1 cellular context compared by ENCODE assay signal in the genomic region with DNA sequence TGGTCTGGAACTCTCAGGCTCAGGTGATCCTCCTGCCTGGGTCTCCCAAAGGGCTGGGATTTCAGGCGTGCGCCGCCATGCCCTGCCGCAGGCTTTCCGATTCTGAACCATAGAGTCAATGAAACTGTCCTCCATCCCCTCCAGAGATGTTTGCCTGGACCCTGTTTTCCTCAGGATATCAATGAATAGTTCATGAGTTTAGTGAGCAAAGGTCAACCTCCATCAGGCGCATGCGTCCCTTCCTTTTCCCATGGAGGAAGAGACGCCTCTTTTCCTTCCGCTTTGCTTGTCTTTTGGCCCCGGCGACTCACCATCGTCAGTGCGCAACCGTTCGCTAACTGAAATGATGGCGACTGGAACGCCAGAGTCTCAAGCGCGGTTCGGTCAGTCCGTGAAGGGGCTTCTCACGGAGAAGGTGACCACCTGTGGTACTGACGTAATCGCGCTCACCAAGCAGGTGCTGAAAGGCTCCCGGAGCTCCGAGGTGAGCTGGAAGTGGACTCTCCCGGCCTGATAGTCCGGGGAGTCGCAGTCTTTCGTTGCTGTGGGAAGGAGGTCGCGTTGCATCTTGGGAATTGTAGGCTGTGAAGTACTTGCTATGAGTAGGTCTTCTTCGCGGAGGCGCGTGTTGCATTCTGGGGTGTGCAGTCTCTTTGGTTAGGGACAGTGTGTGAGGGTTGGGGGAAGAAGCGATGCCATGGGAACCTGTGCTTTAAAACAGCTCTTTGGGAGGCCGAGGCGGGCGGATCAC.
TF ChIP-seq lines count a peak whose summit lies in the region.

A gene with protein sequence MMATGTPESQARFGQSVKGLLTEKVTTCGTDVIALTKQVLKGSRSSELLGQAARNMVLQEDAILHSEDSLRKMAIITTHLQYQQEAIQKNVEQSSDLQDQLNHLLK (plus strand): TSS at position 316 of the 751 bp plus-strand sequence. CDS start 28 bp downstream, at position 344.

TF ChIP-seq in WTC11, 78 proteins besides CTCF, POLR2A, EP300 and RAD21 (continued from another document and continues in another):
- TF ChIP-seq, protein P1, sequence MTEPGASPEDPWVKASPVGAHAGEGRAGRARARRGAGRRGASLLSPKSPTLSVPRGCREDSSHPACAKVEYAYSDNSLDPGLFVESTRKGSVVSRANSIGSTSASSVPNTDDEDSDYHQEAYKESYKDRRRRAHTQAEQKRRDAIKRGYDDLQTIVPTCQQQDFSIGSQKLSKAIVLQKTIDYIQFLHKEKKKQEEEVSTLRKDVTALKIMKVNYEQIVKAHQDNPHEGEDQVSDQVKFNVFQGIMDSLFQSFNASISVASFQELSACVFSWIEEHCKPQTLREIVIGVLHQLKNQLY (CRISPR knock-in tag; IDR thresholded peaks at IDR 0.05), result no peak
- TF ChIP-seq, protein P2, sequence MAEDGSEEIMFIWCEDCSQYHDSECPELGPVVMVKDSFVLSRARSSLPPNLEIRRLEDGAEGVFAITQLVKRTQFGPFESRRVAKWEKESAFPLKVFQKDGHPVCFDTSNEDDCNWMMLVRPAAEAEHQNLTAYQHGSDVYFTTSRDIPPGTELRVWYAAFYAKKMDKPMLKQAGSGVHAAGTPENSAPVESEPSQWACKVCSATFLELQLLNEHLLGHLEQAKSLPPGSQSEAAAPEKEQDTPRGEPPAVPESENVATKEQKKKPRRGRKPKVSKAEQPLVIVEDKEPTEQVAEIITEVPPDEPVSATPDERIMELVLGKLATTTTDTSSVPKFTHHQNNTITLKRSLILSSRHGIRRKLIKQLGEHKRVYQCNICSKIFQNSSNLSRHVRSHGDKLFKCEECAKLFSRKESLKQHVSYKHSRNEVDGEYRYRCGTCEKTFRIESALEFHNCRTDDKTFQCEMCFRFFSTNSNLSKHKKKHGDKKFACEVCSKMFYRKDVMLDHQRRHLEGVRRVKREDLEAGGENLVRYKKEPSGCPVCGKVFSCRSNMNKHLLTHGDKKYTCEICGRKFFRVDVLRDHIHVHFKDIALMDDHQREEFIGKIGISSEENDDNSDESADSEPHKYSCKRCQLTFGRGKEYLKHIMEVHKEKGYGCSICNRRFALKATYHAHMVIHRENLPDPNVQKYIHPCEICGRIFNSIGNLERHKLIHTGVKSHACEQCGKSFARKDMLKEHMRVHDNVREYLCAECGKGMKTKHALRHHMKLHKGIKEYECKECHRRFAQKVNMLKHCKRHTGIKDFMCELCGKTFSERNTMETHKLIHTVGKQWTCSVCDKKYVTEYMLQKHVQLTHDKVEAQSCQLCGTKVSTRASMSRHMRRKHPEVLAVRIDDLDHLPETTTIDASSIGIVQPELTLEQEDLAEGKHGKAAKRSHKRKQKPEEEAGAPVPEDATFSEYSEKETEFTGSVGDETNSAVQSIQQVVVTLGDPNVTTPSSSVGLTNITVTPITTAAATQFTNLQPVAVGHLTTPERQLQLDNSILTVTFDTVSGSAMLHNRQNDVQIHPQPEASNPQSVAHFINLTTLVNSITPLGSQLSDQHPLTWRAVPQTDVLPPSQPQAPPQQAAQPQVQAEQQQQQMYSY (CRISPR knock-in tag; IDR thresholded peaks at IDR 0.05), result no peak
- TF ChIP-seq, protein P3, sequence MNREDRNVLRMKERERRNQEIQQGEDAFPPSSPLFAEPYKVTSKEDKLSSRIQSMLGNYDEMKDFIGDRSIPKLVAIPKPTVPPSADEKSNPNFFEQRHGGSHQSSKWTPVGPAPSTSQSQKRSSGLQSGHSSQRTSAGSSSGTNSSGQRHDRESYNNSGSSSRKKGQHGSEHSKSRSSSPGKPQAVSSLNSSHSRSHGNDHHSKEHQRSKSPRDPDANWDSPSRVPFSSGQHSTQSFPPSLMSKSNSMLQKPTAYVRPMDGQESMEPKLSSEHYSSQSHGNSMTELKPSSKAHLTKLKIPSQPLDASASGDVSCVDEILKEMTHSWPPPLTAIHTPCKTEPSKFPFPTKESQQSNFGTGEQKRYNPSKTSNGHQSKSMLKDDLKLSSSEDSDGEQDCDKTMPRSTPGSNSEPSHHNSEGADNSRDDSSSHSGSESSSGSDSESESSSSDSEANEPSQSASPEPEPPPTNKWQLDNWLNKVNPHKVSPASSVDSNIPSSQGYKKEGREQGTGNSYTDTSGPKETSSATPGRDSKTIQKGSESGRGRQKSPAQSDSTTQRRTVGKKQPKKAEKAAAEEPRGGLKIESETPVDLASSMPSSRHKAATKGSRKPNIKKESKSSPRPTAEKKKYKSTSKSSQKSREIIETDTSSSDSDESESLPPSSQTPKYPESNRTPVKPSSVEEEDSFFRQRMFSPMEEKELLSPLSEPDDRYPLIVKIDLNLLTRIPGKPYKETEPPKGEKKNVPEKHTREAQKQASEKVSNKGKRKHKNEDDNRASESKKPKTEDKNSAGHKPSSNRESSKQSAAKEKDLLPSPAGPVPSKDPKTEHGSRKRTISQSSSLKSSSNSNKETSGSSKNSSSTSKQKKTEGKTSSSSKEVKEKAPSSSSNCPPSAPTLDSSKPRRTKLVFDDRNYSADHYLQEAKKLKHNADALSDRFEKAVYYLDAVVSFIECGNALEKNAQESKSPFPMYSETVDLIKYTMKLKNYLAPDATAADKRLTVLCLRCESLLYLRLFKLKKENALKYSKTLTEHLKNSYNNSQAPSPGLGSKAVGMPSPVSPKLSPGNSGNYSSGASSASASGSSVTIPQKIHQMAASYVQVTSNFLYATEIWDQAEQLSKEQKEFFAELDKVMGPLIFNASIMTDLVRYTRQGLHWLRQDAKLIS (CRISPR knock-in tag; IDR thresholded peaks at IDR 0.05; ENCODE audit: borderline replicate concordance), result no peak
- TF ChIP-seq CREM (CRISPR knock-in tag; IDR thresholded peaks at IDR 0.05) (peak; percentile 61; the same call in 1 of the 2 replicates), NFYB (CRISPR knock-in tag; conservative IDR thresholded peaks at IDR 0.05; ENCODE audit: low read depth) (no peak; the same call in 1 of the 2 replicates), ZNF232 (CRISPR knock-in tag; IDR thresholded peaks at IDR 0.05) (no peak), ZNF396 (CRISPR knock-in tag; IDR thresholded peaks at IDR 0.05; ENCODE audit: borderline replicate concordance) (no peak), RELA (CRISPR knock-in tag; IDR thresholded peaks at IDR 0.05; ENCODE audit: borderline replicate concordance) (no peak), SMAD3 (CRISPR knock-in tag; IDR thresholded peaks at IDR 0.05; ENCODE audit: borderline replicate concordance) (no peak), TP53 (CRISPR knock-in tag; IDR thresholded peaks at IDR 0.05) (no peak), RORB (CRISPR knock-in tag; IDR thresholded peaks at IDR 0.05) (no peak), IRF2 (CRISPR knock-in tag; IDR thresholded peaks at IDR 0.05; ENCODE audit: borderline replicate concordance, low read depth) (no peak), JAZF1 (CRISPR knock-in tag; IDR thresholded peaks at IDR 0.05) (no peak), ZNF121 (CRISPR knock-in tag; IDR thresholded peaks at IDR 0.05) (no peak), ATF1 (CRISPR knock-in tag; IDR thresholded peaks at IDR 0.05) (no peak), HMGA2 (CRISPR knock-in tag; IDR thresholded peaks at IDR 0.05) (no peak), ELF4 (CRISPR knock-in tag; IDR thresholded peaks at IDR 0.05; ENCODE audit: low read depth) (no peak), ZNF671 (CRISPR knock-in tag; IDR thresholded peaks at IDR 0.05) (no peak), JUN (CRISPR knock-in tag; IDR thresholded peaks at IDR 0.05) (no peak), SOX15 (CRISPR knock-in tag; IDR thresholded peaks at IDR 0.05) (no peak), ZNF416 (CRISPR knock-in tag; IDR thresholded peaks at IDR 0.05) (no peak)
- TF ChIP-seq, protein P4, sequence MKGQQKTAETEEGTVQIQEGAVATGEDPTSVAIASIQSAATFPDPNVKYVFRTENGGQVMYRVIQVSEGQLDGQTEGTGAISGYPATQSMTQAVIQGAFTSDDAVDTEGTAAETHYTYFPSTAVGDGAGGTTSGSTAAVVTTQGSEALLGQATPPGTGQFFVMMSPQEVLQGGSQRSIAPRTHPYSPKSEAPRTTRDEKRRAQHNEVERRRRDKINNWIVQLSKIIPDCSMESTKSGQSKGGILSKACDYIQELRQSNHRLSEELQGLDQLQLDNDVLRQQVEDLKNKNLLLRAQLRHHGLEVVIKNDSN (CRISPR knock-in tag; IDR thresholded peaks at IDR 0.05), result 0 out of 2 replicates have a peak, but pooled peaks have one; percentile 13
- TF ChIP-seq, protein P5, sequence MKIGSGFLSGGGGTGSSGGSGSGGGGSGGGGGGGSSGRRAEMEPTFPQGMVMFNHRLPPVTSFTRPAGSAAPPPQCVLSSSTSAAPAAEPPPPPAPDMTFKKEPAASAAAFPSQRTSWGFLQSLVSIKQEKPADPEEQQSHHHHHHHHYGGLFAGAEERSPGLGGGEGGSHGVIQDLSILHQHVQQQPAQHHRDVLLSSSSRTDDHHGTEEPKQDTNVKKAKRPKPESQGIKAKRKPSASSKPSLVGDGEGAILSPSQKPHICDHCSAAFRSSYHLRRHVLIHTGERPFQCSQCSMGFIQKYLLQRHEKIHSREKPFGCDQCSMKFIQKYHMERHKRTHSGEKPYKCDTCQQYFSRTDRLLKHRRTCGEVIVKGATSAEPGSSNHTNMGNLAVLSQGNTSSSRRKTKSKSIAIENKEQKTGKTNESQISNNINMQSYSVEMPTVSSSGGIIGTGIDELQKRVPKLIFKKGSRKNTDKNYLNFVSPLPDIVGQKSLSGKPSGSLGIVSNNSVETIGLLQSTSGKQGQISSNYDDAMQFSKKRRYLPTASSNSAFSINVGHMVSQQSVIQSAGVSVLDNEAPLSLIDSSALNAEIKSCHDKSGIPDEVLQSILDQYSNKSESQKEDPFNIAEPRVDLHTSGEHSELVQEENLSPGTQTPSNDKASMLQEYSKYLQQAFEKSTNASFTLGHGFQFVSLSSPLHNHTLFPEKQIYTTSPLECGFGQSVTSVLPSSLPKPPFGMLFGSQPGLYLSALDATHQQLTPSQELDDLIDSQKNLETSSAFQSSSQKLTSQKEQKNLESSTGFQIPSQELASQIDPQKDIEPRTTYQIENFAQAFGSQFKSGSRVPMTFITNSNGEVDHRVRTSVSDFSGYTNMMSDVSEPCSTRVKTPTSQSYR (CRISPR knock-in tag; IDR thresholded peaks at IDR 0.05), result no peak
- TF ChIP-seq, protein P6, sequence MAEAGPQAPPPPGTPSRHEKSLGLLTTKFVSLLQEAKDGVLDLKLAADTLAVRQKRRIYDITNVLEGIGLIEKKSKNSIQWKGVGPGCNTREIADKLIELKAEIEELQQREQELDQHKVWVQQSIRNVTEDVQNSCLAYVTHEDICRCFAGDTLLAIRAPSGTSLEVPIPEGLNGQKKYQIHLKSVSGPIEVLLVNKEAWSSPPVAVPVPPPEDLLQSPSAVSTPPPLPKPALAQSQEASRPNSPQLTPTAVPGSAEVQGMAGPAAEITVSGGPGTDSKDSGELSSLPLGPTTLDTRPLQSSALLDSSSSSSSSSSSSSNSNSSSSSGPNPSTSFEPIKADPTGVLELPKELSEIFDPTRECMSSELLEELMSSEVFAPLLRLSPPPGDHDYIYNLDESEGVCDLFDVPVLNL (CRISPR knock-in tag; IDR thresholded peaks at IDR 0.05; ENCODE audit: borderline replicate concordance, low read depth), result no peak
- TF ChIP-seq, protein P7, sequence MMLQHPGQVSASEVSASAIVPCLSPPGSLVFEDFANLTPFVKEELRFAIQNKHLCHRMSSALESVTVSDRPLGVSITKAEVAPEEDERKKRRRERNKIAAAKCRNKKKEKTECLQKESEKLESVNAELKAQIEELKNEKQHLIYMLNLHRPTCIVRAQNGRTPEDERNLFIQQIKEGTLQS (CRISPR knock-in tag; conservative IDR thresholded peaks at IDR 0.05), result no peak
- TF ChIP-seq, protein P8, sequence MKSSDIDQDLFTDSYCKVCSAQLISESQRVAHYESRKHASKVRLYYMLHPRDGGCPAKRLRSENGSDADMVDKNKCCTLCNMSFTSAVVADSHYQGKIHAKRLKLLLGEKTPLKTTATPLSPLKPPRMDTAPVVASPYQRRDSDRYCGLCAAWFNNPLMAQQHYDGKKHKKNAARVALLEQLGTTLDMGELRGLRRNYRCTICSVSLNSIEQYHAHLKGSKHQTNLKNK (CRISPR knock-in tag; IDR thresholded peaks at IDR 0.05), result no peak
- TF ChIP-seq, protein P9, sequence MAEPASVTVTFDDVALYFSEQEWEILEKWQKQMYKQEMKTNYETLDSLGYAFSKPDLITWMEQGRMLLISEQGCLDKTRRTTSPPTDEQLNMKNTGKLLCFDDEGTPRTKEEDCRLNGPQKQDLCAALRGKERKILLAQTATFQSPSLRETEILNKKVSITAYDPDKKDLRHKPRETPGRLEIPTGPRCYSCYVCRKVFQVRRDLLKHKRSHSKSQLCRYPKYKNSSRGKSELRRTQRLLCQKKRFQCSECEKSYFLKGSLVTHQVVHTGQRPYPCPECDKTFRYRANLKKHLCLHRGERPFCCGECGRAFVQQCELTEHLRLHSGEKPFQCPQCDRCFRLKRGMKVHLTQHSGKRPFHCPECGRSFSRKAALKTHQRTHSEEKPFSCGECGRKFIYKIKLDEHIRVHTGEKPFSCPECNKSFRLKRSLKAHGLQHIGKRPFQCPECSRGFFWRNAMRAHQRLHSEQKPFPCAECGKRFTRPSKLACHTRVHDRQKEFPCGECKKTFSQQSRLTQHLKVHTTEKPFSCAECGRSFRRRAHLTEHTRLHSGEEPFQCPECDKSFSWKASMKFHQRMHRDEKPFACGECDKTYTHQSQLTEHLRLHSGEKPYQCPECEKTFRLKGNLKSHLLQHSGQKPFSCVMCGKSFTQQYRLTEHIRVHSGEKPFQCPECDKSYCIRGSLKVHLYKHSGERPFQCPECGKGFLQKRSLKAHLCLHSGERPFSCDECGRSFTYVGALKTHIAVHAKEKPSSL (CRISPR knock-in tag; conservative IDR thresholded peaks at IDR 0.05), result no peak
- TF ChIP-seq, protein P10, sequence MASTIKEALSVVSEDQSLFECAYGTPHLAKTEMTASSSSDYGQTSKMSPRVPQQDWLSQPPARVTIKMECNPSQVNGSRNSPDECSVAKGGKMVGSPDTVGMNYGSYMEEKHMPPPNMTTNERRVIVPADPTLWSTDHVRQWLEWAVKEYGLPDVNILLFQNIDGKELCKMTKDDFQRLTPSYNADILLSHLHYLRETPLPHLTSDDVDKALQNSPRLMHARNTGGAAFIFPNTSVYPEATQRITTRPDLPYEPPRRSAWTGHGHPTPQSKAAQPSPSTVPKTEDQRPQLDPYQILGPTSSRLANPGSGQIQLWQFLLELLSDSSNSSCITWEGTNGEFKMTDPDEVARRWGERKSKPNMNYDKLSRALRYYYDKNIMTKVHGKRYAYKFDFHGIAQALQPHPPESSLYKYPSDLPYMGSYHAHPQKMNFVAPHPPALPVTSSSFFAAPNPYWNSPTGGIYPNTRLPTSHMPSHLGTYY (CRISPR knock-in tag; IDR thresholded peaks at IDR 0.05), result no peak
- TF ChIP-seq, protein P11, sequence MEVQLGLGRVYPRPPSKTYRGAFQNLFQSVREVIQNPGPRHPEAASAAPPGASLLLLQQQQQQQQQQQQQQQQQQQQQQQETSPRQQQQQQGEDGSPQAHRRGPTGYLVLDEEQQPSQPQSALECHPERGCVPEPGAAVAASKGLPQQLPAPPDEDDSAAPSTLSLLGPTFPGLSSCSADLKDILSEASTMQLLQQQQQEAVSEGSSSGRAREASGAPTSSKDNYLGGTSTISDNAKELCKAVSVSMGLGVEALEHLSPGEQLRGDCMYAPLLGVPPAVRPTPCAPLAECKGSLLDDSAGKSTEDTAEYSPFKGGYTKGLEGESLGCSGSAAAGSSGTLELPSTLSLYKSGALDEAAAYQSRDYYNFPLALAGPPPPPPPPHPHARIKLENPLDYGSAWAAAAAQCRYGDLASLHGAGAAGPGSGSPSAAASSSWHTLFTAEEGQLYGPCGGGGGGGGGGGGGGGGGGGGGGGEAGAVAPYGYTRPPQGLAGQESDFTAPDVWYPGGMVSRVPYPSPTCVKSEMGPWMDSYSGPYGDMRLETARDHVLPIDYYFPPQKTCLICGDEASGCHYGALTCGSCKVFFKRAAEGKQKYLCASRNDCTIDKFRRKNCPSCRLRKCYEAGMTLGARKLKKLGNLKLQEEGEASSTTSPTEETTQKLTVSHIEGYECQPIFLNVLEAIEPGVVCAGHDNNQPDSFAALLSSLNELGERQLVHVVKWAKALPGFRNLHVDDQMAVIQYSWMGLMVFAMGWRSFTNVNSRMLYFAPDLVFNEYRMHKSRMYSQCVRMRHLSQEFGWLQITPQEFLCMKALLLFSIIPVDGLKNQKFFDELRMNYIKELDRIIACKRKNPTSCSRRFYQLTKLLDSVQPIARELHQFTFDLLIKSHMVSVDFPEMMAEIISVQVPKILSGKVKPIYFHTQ (CRISPR knock-in tag; IDR thresholded peaks at IDR 0.05), result no peak
